Comparison of ENCODE assay signal across 8 cellular contexts in the genomic region with DNA sequence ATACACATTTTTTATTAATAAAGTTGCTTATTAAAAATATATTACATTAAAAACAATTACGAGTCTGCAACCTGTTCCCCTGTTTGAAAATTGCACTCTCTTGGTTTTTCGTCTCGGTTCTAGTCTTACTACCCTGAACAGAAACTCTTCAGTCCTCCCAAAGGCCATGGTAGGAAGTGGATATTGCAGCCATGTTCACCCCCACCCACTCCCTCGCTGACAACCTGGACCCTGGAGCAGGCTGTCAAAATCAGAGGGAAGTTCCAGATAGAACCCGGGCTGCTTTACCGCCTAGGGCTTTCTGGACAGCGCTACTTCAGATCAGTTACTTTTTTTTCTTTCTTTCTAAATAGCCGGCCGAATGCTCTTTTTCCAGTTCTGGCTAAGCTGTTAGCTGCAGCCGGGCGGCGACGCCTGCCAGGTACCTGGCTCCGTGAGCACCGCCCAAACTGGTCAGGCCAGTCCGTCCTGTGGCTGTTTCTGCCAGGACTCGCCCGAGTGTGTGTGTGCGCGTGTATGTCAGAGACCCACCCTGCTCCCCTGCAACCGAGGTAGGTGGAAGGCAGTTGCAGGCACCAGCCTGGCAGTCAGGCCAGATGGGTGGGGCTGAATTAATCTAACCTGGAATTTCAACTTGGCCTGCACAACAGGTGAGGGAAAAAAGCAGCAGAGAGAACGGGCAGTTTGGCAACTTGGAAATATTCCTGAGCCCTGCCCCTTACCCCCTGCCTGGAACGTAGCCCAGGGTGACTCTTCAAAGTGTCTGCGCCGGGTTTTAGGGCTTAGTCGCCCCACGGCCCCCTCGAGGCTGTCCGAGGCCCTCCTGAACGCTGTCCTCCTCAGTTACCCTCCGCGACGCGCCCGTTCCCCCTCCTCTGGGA. TPM values are rescaled to one million over a fixed set of nuclear protein-coding genes. Genes with fewer than 3 reads are reported as not detected.
DNase-seq lines count a peak whose midpoint lies in the region; ATAC-seq and TF ChIP-seq lines count a peak whose summit lies in the region.

No MANE protein-coding gene starts in this region.

- DNase-seq in CD8-positive, alpha-beta memory T cell, result peak in 1 of 5 donors; percentile 43
- no peak for DNase-seq in HFFc6
- peak; percentile 99 for DNase-seq in RWPE2 (ENCODE audit: low spot score)
- DNase-seq in neuronal stem cell (ENCODE audit: low spot score), result no peak

- H3K4me1 Mint-ChIP-seq in CD8-positive, alpha-beta memory T cell, result peaks cover 66 to 81% (median 80%) of the 10 kb centered on the region in 3 donors
- H3K4me1 Mint-ChIP-seq in HFFc6 (ENCODE audit: low read depth), result peaks cover 70% of the 10 kb centered on the region

- H2BK12ac ChIP-seq in neuronal stem cell (ENCODE audit: low read length), result no peak overlapping the region

- no peaks in the 10 kb centered on the region for H3K36me3 ChIP-seq in CD8-positive, alpha-beta memory T cell (ENCODE audit: insufficient read depth, low read length)
- H3K36me3 ChIP-seq in RWPE2 (ENCODE audit: low read depth), result peaks cover 11% of the 10 kb centered on the region
- H3K36me3 ChIP-seq in esophagus (ENCODE audit: control insufficient read depth in 2 of 2, insufficient read depth in 2 of 2, low read length in 1 of 2), result no peaks in the 10 kb centered on the region
- peaks cover 5 to 28% of the 10 kb centered on the region in 2 donors for H3K36me3 ChIP-seq in neuronal stem cell (replicated peaks in 1 of 2; ENCODE audit: control insufficient read depth in 2 of 2, insufficient read depth in 2 of 2, low read length in 2 of 2)

- no peak overlapping the region for H2BK5ac ChIP-seq in neuronal stem cell (ENCODE audit: low read length)

- WGBS in esophagus, 2 donors, result 16 to 24% methylated on average over 35 of the region's 35 CpGs
- WGBS in neuronal stem cell (ENCODE audit: extremely low coverage in 2 of 2, insufficient read length in 2 of 2, insufficient replicate concordance in 1 of 2), 2 donors, result no CpG with 5 or more reads among the region's 35 CpGs

- H4K91ac ChIP-seq in neuronal stem cell (ENCODE audit: low read depth, low read length, poor library complexity), result no peak overlapping the region

- H3K79me1 ChIP-seq in neuronal stem cell (ENCODE audit: low read depth, low read length), result peaks cover 3% of the 10 kb centered on the region

- H3K4me2 ChIP-seq in neuronal stem cell (ENCODE audit: insufficient read depth, low read length, poor library complexity, severe bottlenecking), result peak overlapping the region; percentile 99

- peak overlapping the region; percentile 75 for H3K14ac ChIP-seq in neuronal stem cell (ENCODE audit: low read length)

- H2AK5ac ChIP-seq in neuronal stem cell (ENCODE audit: low read depth, low read length), result peak overlapping the region; percentile 74

- no peak overlapping the region for H4K8ac ChIP-seq in neuronal stem cell (ENCODE audit: low read depth, low read length)

- peak overlapping the region; percentile 52 to 90 (median 82) for H3K27ac Mint-ChIP-seq in CD8-positive, alpha-beta memory T cell
- H3K27ac Mint-ChIP-seq in HFFc6, result peak overlapping the region; percentile 1; the same call in 1 of the 2 replicates

- peaks cover 0 to 1% of the 10 kb centered on the region in 2 donors for H3K27me3 Mint-ChIP-seq in CD8-positive, alpha-beta memory T cell
- H3K27me3 Mint-ChIP-seq in HFFc6 (ENCODE audit: insufficient read depth), result peaks cover 4% of the 10 kb centered on the region; the same call in 1 of the 2 replicates

- TF ChIP-seq CTCF in HFFc6 (IDR thresholded peaks at IDR 0.05), result no peak
- TF ChIP-seq CTCF in RWPE2 (IDR thresholded peaks at IDR 0.05; ENCODE audit: poor library complexity, severe bottlenecking), result peak; percentile 1

- no peak overlapping the region for H2BK15ac ChIP-seq in neuronal stem cell (ENCODE audit: low read length)

- no peaks in the 10 kb centered on the region for H3K27me3 ChIP-seq in CD8-positive, alpha-beta memory T cell (ENCODE audit: insufficient read depth, low read length, poor library complexity, severe bottlenecking)
- H3K27me3 ChIP-seq in RWPE2 (ENCODE audit: insufficient read depth, poor library complexity, severe bottlenecking) (no peaks in the 10 kb centered on the region), esophagus (ENCODE audit: control insufficient read depth in 1 of 2, insufficient read depth in 2 of 2, low read length in 2 of 2) (no peaks in the 10 kb centered on the region), neuronal stem cell (ENCODE audit: control insufficient read depth in 3 of 3, insufficient read depth in 3 of 3, low read depth in 1 of 3, low read length in 3 of 3) (peaks cover 0 to 54% (median 12%) of the 10 kb centered on the region in 3 experiments)

- no peaks in the 10 kb centered on the region for H3K9me3 ChIP-seq in CD8-positive, alpha-beta memory T cell (ENCODE audit: low read length)
- H3K9me3 ChIP-seq in RWPE2 (ENCODE audit: severe bottlenecking), result peaks cover 2% of the 10 kb centered on the region
- H3K9me3 ChIP-seq in esophagus (ENCODE audit: control insufficient read depth in 2 of 2, insufficient read depth in 1 of 2, low read depth in 1 of 2, low read length in 1 of 2), result no peaks in the 10 kb centered on the region
- H3K9me3 ChIP-seq in neuronal stem cell (replicated peaks in 1 of 2; ENCODE audit: control insufficient read depth in 2 of 2, insufficient read depth in 1 of 2, low read depth in 1 of 2, low read length in 2 of 2), result no peaks in the 10 kb centered on the region

- CTCF ChIA-PET in CD8-positive, alpha-beta memory T cell (lab: Charles Lee), result interaction anchor here (1.3 kb wide), 1 partner anchor 13 kb away, joined by 3 read pairs; no protein-coding TSS in a partner anchor

- H2AFZ ChIP-seq in neuronal stem cell (ENCODE audit: low read length), result peak overlapping the region; percentile 94

- peak overlapping the region; percentile 86 for H3K9ac ChIP-seq in neuronal stem cell (ENCODE audit: low read depth, low read length, poor library complexity)

- H3K18ac ChIP-seq in neuronal stem cell (ENCODE audit: low read length), result peak overlapping the region; percentile 95

- peak overlapping the region; percentile 49 for H3K4me3 ChIP-seq in CD8-positive, alpha-beta memory T cell (ENCODE audit: low read length)
- H3K4me3 ChIP-seq in RWPE2 (ENCODE audit: severe bottlenecking) (peak overlapping the region; percentile 58), esophagus (ENCODE audit: low read depth in 1 of 2, low read length in 2 of 2) (peak overlapping the region; percentile 71 to 90), neuronal stem cell (ENCODE audit: low read length in 2 of 2) (peak overlapping the region; percentile 66 to 74)

- H3K4me3 Mint-ChIP-seq in CD8-positive, alpha-beta memory T cell, result peak overlapping the region; percentile 57 to 91 (median 75)
- peak overlapping the region; percentile 59 for H3K4me3 Mint-ChIP-seq in HFFc6

- H3K27ac ChIP-seq in CD8-positive, alpha-beta memory T cell (ENCODE audit: low read depth, low read length), result no peak overlapping the region
- peak overlapping the region; percentile 98 for H3K27ac ChIP-seq in RWPE2 (ENCODE audit: poor library complexity, severe bottlenecking)
- H3K27ac ChIP-seq in esophagus (ENCODE audit: low read depth in 2 of 2, low read length in 1 of 2), result peak overlapping the region; percentile 96 to 97
- H3K27ac ChIP-seq in neuronal stem cell (replicated peaks; ENCODE audit: low read length), result no peak overlapping the region

- no peak overlapping the region for H2BK120ac ChIP-seq in neuronal stem cell (ENCODE audit: low read depth, low read length)

- peak overlapping the region; percentile 46 for H3K4ac ChIP-seq in neuronal stem cell (ENCODE audit: low read length)

- ATAC-seq in RWPE2 (ENCODE audit: low read depth) (peak; percentile 73), HG02610 (IDR thresholded peaks at IDR 0.05; ENCODE audit: unreplicated experiment) (no peak), HG03175 (IDR thresholded peaks at IDR 0.05; ENCODE audit: unreplicated experiment) (no peak)
- no peak for ATAC-seq in activated CD4-positive, CD25-positive, alpha-beta regulatory T cell treated with anti-CD3 and anti-CD28 coated beads, Interleukin-2, amount 50 U/mL, for 24 hours

- H3K23ac ChIP-seq in neuronal stem cell (ENCODE audit: low read depth, low read length, poor library complexity), result peak overlapping the region; percentile 92

- H3K36me3 Mint-ChIP-seq in CD8-positive, alpha-beta memory T cell, result peaks cover 0 to 13% (median 2%) of the 10 kb centered on the region in 3 donors
- H3K36me3 Mint-ChIP-seq in HFFc6 (ENCODE audit: low read depth), result peaks cover 14% of the 10 kb centered on the region; the same call in 1 of the 2 replicates

- no peaks in the 10 kb centered on the region for H3K9me3 Mint-ChIP-seq in CD8-positive, alpha-beta memory T cell
- H3K9me3 Mint-ChIP-seq in HFFc6, result no peaks in the 10 kb centered on the region

- POLR2A ChIA-PET in CD8-positive, alpha-beta memory T cell (lab: Charles Lee), result no interaction called here

- peaks cover 78% of the 10 kb centered on the region for H3K4me1 ChIP-seq in CD8-positive, alpha-beta memory T cell (ENCODE audit: insufficient read depth, low read length)
- H3K4me1 ChIP-seq in RWPE2 (ENCODE audit: insufficient read depth, poor library complexity, severe bottlenecking) (peaks cover 59% of the 10 kb centered on the region), esophagus (ENCODE audit: control insufficient read depth in 2 of 2, insufficient read depth in 2 of 2, low read length in 1 of 2) (peaks cover 16 to 30% of the 10 kb centered on the region in 2 donors), neuronal stem cell (ENCODE audit: control insufficient read depth in 2 of 2, insufficient read depth in 1 of 2, low read depth in 1 of 2, low read length in 2 of 2) (peaks cover 32 to 38% of the 10 kb centered on the region in 2 donors)

RNA-seq across cellular contexts. Expression of gene TET3, which starts 1.1 kb away (rescaled TPM):
- 10 to 100 TPM; 19.9 to 20.5 TPM for total RNA-seq in CD8-positive, alpha-beta memory T cell
- polyA plus RNA-seq in CD8-positive, alpha-beta memory T cell, result 0.78 TPM
- total RNA-seq in HFFc6 (2021; fragmentation: NEBNext Ultra II Directional; extraction: Animal tissue kit (Norgen Biotek cat#: 25700)), result 1 to 10 TPM; 3.2 to 3.7 (median 3.4) TPM
- 1 to 10 TPM; 4.5 to 6.7 TPM for polyA plus RNA-seq in esophagus
- 5.1 TPM for polyA plus RNA-seq in neuronal stem cell (2013, experiment 1 of 2)
- 5.4 TPM for polyA plus RNA-seq in neuronal stem cell (2013, experiment 2 of 2)

RNA-seq across cellular contexts. Expression of gene DGUOK, which starts 56.9 kb away (rescaled TPM):
- total RNA-seq in CD8-positive, alpha-beta memory T cell, result 10 to 100 TPM; 96.6 to 98.8 TPM
- 188 TPM for polyA plus RNA-seq in CD8-positive, alpha-beta memory T cell
- total RNA-seq in HFFc6 (2021; fragmentation: NEBNext Ultra II Directional; extraction: Animal tissue kit (Norgen Biotek cat#: 25700)), result 10 to 100 TPM; 63.2 to 73.3 (median 69.3) TPM
- 10 to 100 TPM; 42.8 to 45.6 TPM for polyA plus RNA-seq in esophagus
- polyA plus RNA-seq in neuronal stem cell (2013, experiment 1 of 2), result 175 TPM
- polyA plus RNA-seq in neuronal stem cell (2013, experiment 2 of 2), result 176 TPM

Comparison
In these comparisons a context has a peak if more than half of its experiments do, and no peak if none do; other contexts are left out.
1. H3K27ac ChIP-seq: peak in RWPE2 (single experiment) and esophagus (2 of 2); none in CD8-positive, alpha-beta memory T cell (single experiment) and neuronal stem cell (single experiment).
2. RNA of gene TET3, which starts 1.1 kb away (total RNA-seq): 19.9 to 20.5 TPM in CD8-positive, alpha-beta memory T cell; 3.2 to 3.7 TPM in HFFc6; every median in the first group is over 4 times any median in the second.
3. Peak in every context shown above with its lines, with median percentiles within 50 percentile points of each other: H3K4me3 ChIP-seq.